ENCODE assay signal across 19 cellular contexts in genomic region chr1:25458550-25459298, GRCh38. TPM values are rescaled to one million over a fixed set of nuclear protein-coding genes. Genes with fewer than 3 reads are reported as not detected.
DNase-seq lines count a peak whose midpoint lies in the region; ATAC-seq and TF ChIP-seq lines count a peak whose summit lies in the region.
"Had no signal": no experiment of that assay in that cellular context is flagged by ENCODE, and none has a peak within 500 bp of the region (broad histone marks: within the 10 kb centered on the region; RNA-seq: fewer than 3 reads in every experiment).

No MANE protein-coding gene starts in this region.

- ATAC-seq in left cardiac atrium: no peak
- ATAC-seq in sciatic nerve: no peak
- ATAC-seq: GM12878, Panc1 had no signal

- intact Hi-C loops in left ventricle myocardium inferior (cut with micrococcal nuclease): no loop called here
- intact Hi-C loops in left cardiac atrium (cut with DNase I): no loop called here
- intact Hi-C loops in sciatic nerve (cut with DNase I): no loop called here

- no peaks in the 10 kb centered on the region for H3K27me3 ChIP-seq in left ventricle myocardium inferior (ENCODE audit: low read depth)
- H3K27me3 ChIP-seq: ascending aorta, esophagus muscularis mucosa, vagina had no signal

- DNase-seq in left ventricle myocardium inferior (no peak), left cardiac atrium (no peak), SKM-1 treated with dmso at 0.1 percent for 144 hours (lab: John Stamatoyannopoulos, UW; ENCODE audit: unreplicated experiment) (peak; percentile 75), iris pigment epithelial cell (ENCODE audit: low read depth) (peak; percentile 74), sciatic nerve (ENCODE audit: low spot score) (no peak), coronary artery (ENCODE audit: low spot score) (no peak)
- no peak for DNase-seq in stimulated activated CD4-positive, alpha-beta T cell treated with anti-CD3 and anti-CD28 coated beads, Interleukin-4, amount 100 ng/mL, for 24 hours
- DNase-seq in activated CD4-positive, alpha-beta T cell treated with anti-CD3 and anti-CD28 coated beads for 4 hours: no peak
- DNase-seq: activated CD4-positive, CD25-positive, alpha-beta regulatory T cell; activated gamma-delta T cell; head of caudate nucleus; immature natural killer cell; NCI-H1930; NCI-H526 treated with DMSO at 0.1 percent for 48 hours had no signal

- peaks cover 49% of the 10 kb centered on the region for H3K4me1 ChIP-seq in left ventricle myocardium inferior

- no peaks in the 10 kb centered on the region for H3K9me3 ChIP-seq in left ventricle myocardium inferior (replicated peaks)
- H3K9me3 ChIP-seq: ascending aorta, esophagus muscularis mucosa, vagina had no signal

- H3K27ac ChIP-seq in left ventricle myocardium inferior (replicated peaks) (peak overlapping the region; percentile 73), coronary artery (no peak overlapping the region)
- H3K27ac ChIP-seq: ascending aorta, vagina had no signal

- H3K4me3 ChIP-seq in left ventricle myocardium inferior (no peak overlapping the region), coronary artery (no peak overlapping the region)
- H3K4me3 ChIP-seq: ascending aorta, esophagus muscularis mucosa, GM12878, vagina had no signal

- H3K36me3 ChIP-seq in left ventricle myocardium inferior: peaks cover 52% of the 10 kb centered on the region

- TF ChIP-seq CTCF in left ventricle myocardium inferior (IDR thresholded peaks at IDR 0.05; ENCODE audit: borderline replicate concordance) (no peak), coronary artery (IDR thresholded peaks at IDR 0.05) (no peak)

RNA-seq across cellular contexts. Expression of gene MACO1, which starts 28.0 kb away (rescaled TPM):
- total RNA-seq in left ventricle myocardium inferior (12.9 TPM), left cardiac atrium (10 to 100 TPM; 15.1 to 16.4 TPM), sciatic nerve (20.4 TPM)

RNA-seq across cellular contexts. Expression of gene RHCE, which starts 38.1 kb away (rescaled TPM):
- 1.0 TPM for total RNA-seq in left ventricle myocardium inferior
- total RNA-seq in left cardiac atrium: under 1 TPM; 0.65 to 0.71 TPM
- 1.1 TPM for total RNA-seq in sciatic nerve
- total RNA-seq: ascending aorta, vagina had no signal

Comparison
In these comparisons a context has a peak if more than half of its experiments do, and no peak if none do; other contexts are left out.
1. DNase-seq: peak in SKM-1 treated with dmso at 0.1 percent for 144 hours (single experiment) and iris pigment epithelial cell (single experiment); none in left ventricle myocardium inferior (single experiment), left cardiac atrium (single experiment), stimulated activated CD4-positive, alpha-beta T cell treated with anti-CD3 and anti-CD28 coated beads, Interleukin-4, amount 100 ng/mL, for 24 hours (single experiment), sciatic nerve (single experiment), coronary artery (single experiment) and activated CD4-positive, alpha-beta T cell treated with anti-CD3 and anti-CD28 coated beads for 4 hours (0 of 2).